In the genomic region with DNA sequence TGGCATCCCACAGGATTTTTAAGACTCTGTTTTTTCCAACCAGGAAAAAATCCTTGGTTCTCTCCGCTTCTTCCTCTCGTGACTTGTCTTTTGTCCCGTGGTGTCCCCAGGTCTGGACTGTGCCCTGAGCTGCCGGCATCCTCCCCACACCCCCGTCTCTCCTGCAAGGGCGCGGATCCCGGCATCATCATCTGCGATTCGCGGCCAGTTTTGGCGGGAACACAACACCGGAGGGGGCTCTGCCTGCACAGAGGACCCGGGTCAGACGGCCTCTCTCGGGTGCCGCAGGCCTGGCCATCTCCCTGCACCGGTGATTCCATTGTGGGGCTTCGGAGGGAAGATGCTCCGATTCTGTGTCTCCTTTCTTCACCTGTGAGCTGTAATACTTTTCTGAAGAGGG, we compare ENCODE assay signal across 21 cellular contexts. TPM values are rescaled to one million over a fixed set of nuclear protein-coding genes. Genes with fewer than 3 reads are reported as not detected.
DNase-seq lines count a peak whose midpoint lies in the region; ATAC-seq, FAIRE-seq and TF ChIP-seq lines count a peak whose summit lies in the region.
"Had no signal": no experiment of that assay in that cellular context is flagged by ENCODE, and none has a peak within 500 bp of the region (broad histone marks: within the 10 kb centered on the region; RNA-seq: fewer than 3 reads in every experiment).

No MANE protein-coding gene starts in this region.

- 58 to 77% (median 64%) methylated on average over 20 of the region's 20 CpGs for WGBS in heart left ventricle, 4 donors

- no peak overlapping the region for H2AFZ ChIP-seq in PC-3 (ENCODE audit: low read length)

- DNase-seq in heart left ventricle (no peak), Right ventricle myocardium superior (no peak), kidney (no peak), GM20000 (ENCODE audit: low spot score) (no peak), PC-3 (no peak), KBM-7 (no peak), mucosa of descending colon (no peak)
- DNase-seq: activated CD4-positive, alpha-beta T cell treated with anti-CD3 and anti-CD28 coated beads for 48 hours; activated CD8-positive, alpha-beta memory T cell treated with anti-CD3 and anti-CD28 coated beads, Interleukin-2, amount 50 U/mL, for 4 hours; anterior cingulate cortex; effector memory CD8-positive, alpha-beta T cell; GDM1; kidney glomerular epithelial cell; mesendoderm; natural killer cell; NCI-H1436; NCI-H524 treated with DMSO at 0.1 percent for 48 hours; transverse colon had no signal

- H3K9me2 ChIP-seq in PC-3 (replicated peaks; ENCODE audit: low read length): no peaks in the 10 kb centered on the region

- no peaks in the 10 kb centered on the region for H4K20me1 ChIP-seq in PC-3 (ENCODE audit: low read length)

- BruUV-seq in PC-3 (replicated peaks; lab: Mats Ljungman, UMichigan): no TSS peak

- no peaks in the 10 kb centered on the region for H3K79me2 ChIP-seq in PC-3 (ENCODE audit: low read length)

- no peaks in the 10 kb centered on the region for H3F3A ChIP-seq in PC-3 (ENCODE audit: low read length, unreplicated experiment)

- peak in 1 of 4 donors; percentile 1 for ATAC-seq in heart left ventricle
- no peak for ATAC-seq in Right ventricle myocardium superior (ENCODE audit: poor library complexity)
- ATAC-seq in PC-3: no peak
- ATAC-seq in mucosa of descending colon: no peak
- ATAC-seq: effector memory CD8-positive, alpha-beta T cell; natural killer cell had no signal

- peak overlapping the region; percentile 56 to 93 (median 82) for H3K27ac ChIP-seq in heart left ventricle
- peak overlapping the region; percentile 23 to 81 for H3K27ac ChIP-seq in kidney (ENCODE audit: low read depth in 2 of 2, low read length in 2 of 2)
- peak overlapping the region; percentile 65 for H3K27ac ChIP-seq in skeletal muscle tissue (ENCODE audit: low read depth, low read length)
- H3K27ac ChIP-seq in PC-3 (ENCODE audit: low read length): no peak overlapping the region

- CTCF ChIA-PET in PC-3 (lab: Charles Lee): no interaction called here

- in situ Hi-C loops in KBM-7 (cut with MboI; ENCODE audit: low pct_unique_long_range_greater_than_20kb, low sequenced_read_pairs): no loop called here

- TF ChIP-seq CTCF in heart left ventricle (IDR thresholded peaks at IDR 0.05): no peak
- no peak for TF ChIP-seq CTCF in kidney (IDR thresholded peaks at IDR 0.05; ENCODE audit: borderline replicate concordance, extremely low read depth, insufficient read depth)
- no peak for TF ChIP-seq CTCF in GM20000 (IDR thresholded peaks at IDR 0.05; ENCODE audit: extremely low read depth, missing control alignments)
- TF ChIP-seq CTCF in PC-3 (conservative IDR thresholded peaks at IDR 0.05; ENCODE audit: low read depth, low read length): no peak
- TF ChIP-seq CTCF in mucosa of descending colon (IDR thresholded peaks at IDR 0.05): no peak

- FAIRE-seq in kidney (lab: Jason Lieb, UNC): no peak
- FAIRE-seq: HepG2, TTC549 had no signal

- no peak overlapping the region for H3K4me2 ChIP-seq in PC-3 (ENCODE audit: low read length)

- peaks cover 3 to 63% (median 42%) of the 10 kb centered on the region in 12 donors for H3K4me1 ChIP-seq in heart left ventricle
- H3K4me1 ChIP-seq in kidney (ENCODE audit: control insufficient read depth in 1 of 2, insufficient read depth in 1 of 2, low read depth in 1 of 2, low read length in 2 of 2): peaks cover 16 to 28% of the 10 kb centered on the region in 2 donors
- H3K4me1 ChIP-seq in skeletal muscle tissue (ENCODE audit: control insufficient read depth in 3 of 3, insufficient read depth in 3 of 3, low read length in 3 of 3): peaks cover 35 to 49% (median 39%) of the 10 kb centered on the region in 3 donors
- no peaks in the 10 kb centered on the region for H3K4me1 ChIP-seq in PC-3 (ENCODE audit: insufficient read depth, low read length)
- no peaks in the 10 kb centered on the region for H3K4me1 ChIP-seq in mucosa of descending colon (ENCODE audit: low read depth)

- intact Hi-C loops in heart left ventricle (cut with DNase I) (loop anchor here in 3 of 10 donors (1.0 to 5.0 kb wide), 3 partner anchors 45 to 65 kb away; no protein-coding TSS in a partner anchor), Right ventricle myocardium superior (cut with DNase I) (no loop called here), kidney (cut with DNase I) (no loop called here), PC-3 (cut with micrococcal nuclease) (no loop called here), mucosa of descending colon (cut with DNase I, micrococcal nuclease) (no loop called here)

- H3K4me3 ChIP-seq in heart left ventricle: peak overlapping the region in 4 of 12 donors; percentile 6 to 24 (median 20)
- H3K4me3 ChIP-seq in kidney (ENCODE audit: low read length in 2 of 2): no peak overlapping the region
- H3K4me3 ChIP-seq in skeletal muscle tissue (ENCODE audit: low read length in 3 of 3): no peak overlapping the region
- H3K4me3 ChIP-seq in PC-3 (ENCODE audit: low read length): no peak overlapping the region
- H3K4me3 ChIP-seq in mucosa of descending colon: no peak overlapping the region
- H3K4me3 ChIP-seq: transverse colon had no signal

- POLR2A ChIA-PET in PC-3 (lab: Charles Lee; ENCODE audit: unreplicated experiment): no interaction called here

- TF ChIP-seq POLR2A in heart left ventricle (IDR thresholded peaks at IDR 0.05): no peak

- H3K36me3 ChIP-seq in heart left ventricle (no peaks in the 10 kb centered on the region), kidney (ENCODE audit: control insufficient read depth in 1 of 2, insufficient read depth in 2 of 2, low read length in 2 of 2) (no peaks in the 10 kb centered on the region), skeletal muscle tissue (ENCODE audit: control insufficient read depth in 3 of 3, insufficient read depth in 3 of 3, low read length in 3 of 3) (no peaks in the 10 kb centered on the region), PC-3 (ENCODE audit: low read depth, low read length) (no peaks in the 10 kb centered on the region), mucosa of descending colon (ENCODE audit: low read depth) (no peaks in the 10 kb centered on the region)
- H3K36me3 ChIP-seq: transverse colon had no signal

- no peaks in the 10 kb centered on the region for H3K27me3 ChIP-seq in heart left ventricle
- H3K27me3 ChIP-seq in skeletal muscle tissue (ENCODE audit: control insufficient read depth in 3 of 3, insufficient read depth in 3 of 3, low read length in 3 of 3): no peaks in the 10 kb centered on the region
- H3K27me3 ChIP-seq in PC-3 (ENCODE audit: low read length): no peaks in the 10 kb centered on the region

- H3K9me3 ChIP-seq in heart left ventricle (no peaks in the 10 kb centered on the region), kidney (ENCODE audit: control insufficient read depth in 1 of 2, low read length in 2 of 2) (no peaks in the 10 kb centered on the region), skeletal muscle tissue (ENCODE audit: control insufficient read depth in 3 of 3, low read length in 3 of 3) (no peaks in the 10 kb centered on the region), PC-3 (ENCODE audit: low read length) (no peaks in the 10 kb centered on the region), mucosa of descending colon (no peaks in the 10 kb centered on the region)
- H3K9me3 ChIP-seq: transverse colon had no signal

- H3K9ac ChIP-seq in kidney (ENCODE audit: low read length in 2 of 2) (no peak overlapping the region), skeletal muscle tissue (ENCODE audit: low read depth in 1 of 3, low read length in 3 of 3) (peak overlapping the region in 1 of 3 donors; percentile 16), PC-3 (ENCODE audit: low read length) (no peak overlapping the region)

RNA-seq across cellular contexts. Expression of gene GAS6, which starts 18.8 kb away (rescaled TPM):
- total RNA-seq in heart left ventricle: 100 to 1,000 TPM; 125 to 438 (median 183) TPM
- polyA plus RNA-seq in heart left ventricle: 100 to 1,000 TPM in 1 of 2 donors, 10 to 100 TPM in 1; 96.7 to 249 TPM
- total RNA-seq in Right ventricle myocardium superior: 181 TPM
- total RNA-seq in kidney: 83.5 TPM
- 135 TPM for polyA plus RNA-seq in kidney (ENCODE audit: insufficient read depth, low read depth, low replicate concordance)
- 25.1 TPM for total RNA-seq in skeletal muscle tissue
- 20.9 and 33.7 TPM in 2 replicates for total RNA-seq in PC-3 (2014; rRNA removed)
- 100 to 1,000 TPM; 101 to 168 (median 113) TPM for total RNA-seq in mucosa of descending colon
